8 cellular contexts compared by ENCODE assay signal in the genomic region with DNA sequence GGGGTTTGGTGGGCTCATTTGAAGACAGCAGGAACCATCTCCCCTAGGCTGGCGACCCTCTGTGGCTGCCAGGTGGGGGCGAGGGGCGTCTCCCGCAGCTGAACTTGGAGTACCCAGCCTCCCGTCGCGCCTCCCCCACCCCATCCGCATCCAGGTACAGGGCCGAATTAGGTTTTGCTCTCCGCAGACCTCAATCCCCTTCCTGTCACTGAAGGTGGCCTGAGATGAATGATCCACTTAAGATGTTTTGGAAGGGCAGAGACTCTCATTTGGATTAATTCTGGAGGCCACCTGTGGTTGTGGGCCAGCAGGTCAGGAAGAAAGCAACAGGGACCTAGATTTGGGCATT. TPM values are rescaled to one million over a fixed set of nuclear protein-coding genes. Genes with fewer than 3 reads are reported as not detected.
DNase-seq lines count a peak whose midpoint lies in the region; ATAC-seq and TF ChIP-seq lines count a peak whose summit lies in the region.

No MANE protein-coding gene starts in this region.

- H3K79me2 ChIP-seq in HCT116 (ENCODE audit: insufficient read depth, low read length), result no peaks in the 10 kb centered on the region

- H3K27ac ChIP-seq in HCT116 (ENCODE audit: low read depth, low read length), result no peak overlapping the region; the same call in 1 of the 2 replicates
- H3K27ac ChIP-seq in left ventricle myocardium inferior (replicated peaks), result peak overlapping the region; percentile 60

- H3K4me3 Mint-ChIP-seq in T-cell, result peak overlapping the region; percentile 91 to 98 (median 94)
- H3K4me3 Mint-ChIP-seq in stimulated activated effector memory CD8-positive, alpha-beta T cell treated with anti-CD3 and anti-CD28 coated beads, Interleukin-12 subunit alpha, Interleukin-12 subunit beta, amount 100 ng/mL, for 72 hours, result peak overlapping the region; percentile 98

- CTCF ChIA-PET in HCT116 (lab: Charles Lee), result no interaction called here
- CTCF ChIA-PET in T-cell (lab: Charles Lee), result interaction anchor here in 1 of 2 donors (1.0 to 1.4 kb wide), 2 partner anchors 51 to 72 kb away, joined by 4 read pairs; no protein-coding TSS in a partner anchor

- H3K4me1 ChIP-seq in HCT116 (ENCODE audit: control insufficient read depth in 1 of 2, insufficient read depth in 2 of 2, low read length in 2 of 2) (peaks cover 5 to 19% of the 10 kb centered on the region in 2 experiments; a peak in 3 of 4 replicates), left ventricle myocardium inferior (peaks cover 28% of the 10 kb centered on the region)

- RAD21 ChIA-PET in HCT116 (lab: Charles Lee; ENCODE audit: low non-redundant PET in 1 of 2, low total read pairs in 2 of 2, uncharacterized antibody in 2 of 2, unreplicated experiment in 2 of 2), result no interaction called here

- no TSS peak for BruUV-seq in HCT116 (replicated peaks; lab: Mats Ljungman, UMichigan)

- H3K36me3 ChIP-seq in HCT116 (ENCODE audit: control insufficient read depth in 1 of 2, insufficient read depth in 2 of 2, low read length in 2 of 2) (no peaks in the 10 kb centered on the region), left ventricle myocardium inferior (no peaks in the 10 kb centered on the region)

- TF ChIP-seq RAD21 in HCT116 (IDR thresholded peaks at IDR 0.05; ENCODE audit: low read depth), result no peak

- peak overlapping the region; percentile 61 for H3K9ac ChIP-seq in HCT116 (ENCODE audit: low read length)

- H3K27me3 ChIP-seq in HCT116 (ENCODE audit: insufficient read depth, low read length) (no peaks in the 10 kb centered on the region), left ventricle myocardium inferior (ENCODE audit: low read depth) (no peaks in the 10 kb centered on the region)

- intact Hi-C loops in HCT116 (cut with micrococcal nuclease), result no loop called here
- intact Hi-C loops in left ventricle myocardium inferior (cut with micrococcal nuclease), result no loop called here

- peak overlapping the region; percentile 96 for H3K4me2 ChIP-seq in HCT116 (ENCODE audit: low read length)

- no peak for TF ChIP-seq POLR2A in HCT116 (IDR thresholded peaks at IDR 0.05; ENCODE audit: borderline replicate concordance, extremely low read depth, insufficient read depth, insufficient read length)

- no peaks in the 10 kb centered on the region for H3K9me3 ChIP-seq in HCT116 (ENCODE audit: control insufficient read depth in 1 of 2, insufficient read depth in 1 of 2, low read depth in 1 of 2, low read length in 2 of 2)
- H3K9me3 ChIP-seq in left ventricle myocardium inferior (replicated peaks), result no peaks in the 10 kb centered on the region

- H3K4me1 Mint-ChIP-seq in T-cell, result peaks cover 23 to 39% (median 31%) of the 10 kb centered on the region in 3 donors
- peaks cover 38% of the 10 kb centered on the region for H3K4me1 Mint-ChIP-seq in stimulated activated effector memory CD8-positive, alpha-beta T cell treated with anti-CD3 and anti-CD28 coated beads, Interleukin-12 subunit alpha, Interleukin-12 subunit beta, amount 100 ng/mL, for 72 hours

- H3K4me3 ChIP-seq in HCT116 (replicated peaks in 1 of 2; ENCODE audit: low read depth in 1 of 2, low read length in 2 of 2) (peak overlapping the region; percentile 62 to 68), left ventricle myocardium inferior (peak overlapping the region; percentile 80)

- no peaks in the 10 kb centered on the region for H3K9me3 Mint-ChIP-seq in T-cell
- H3K9me3 Mint-ChIP-seq in stimulated activated effector memory CD8-positive, alpha-beta T cell treated with anti-CD3 and anti-CD28 coated beads, Interleukin-12 subunit alpha, Interleukin-12 subunit beta, amount 100 ng/mL, for 72 hours, result no peaks in the 10 kb centered on the region

- no peaks in the 10 kb centered on the region for H3K27me3 Mint-ChIP-seq in T-cell

- DNase-seq in HCT116 (ENCODE audit: low read depth, low spot score) (no peak), T-cell (no peak), left ventricle myocardium inferior (no peak), NOMO-1 (lab: John Stamatoyannopoulos, UW; ENCODE audit: unreplicated experiment in 2 of 2) (no peak), activated gamma-delta T cell (lab: John Stamatoyannopoulos, UW) (no peak), SW480 (ENCODE audit: low spot score) (no peak)
- no peak for DNase-seq in stimulated activated effector memory CD8-positive, alpha-beta T cell treated with anti-CD3 and anti-CD28 coated beads, Interleukin-12 subunit alpha, Interleukin-12 subunit beta, amount 100 ng/mL, for 72 hours (ENCODE audit: low spot score in 2 of 2)

- ATAC-seq in HCT116 (peak; percentile 37), T-cell (replicated peaks in 1 of 4) (peak in 3 of 4 experiments; percentile 3 to 22 (median 19)), GM18873 (IDR thresholded peaks at IDR 0.05; ENCODE audit: low FRiP score, unreplicated experiment) (no peak)
- peak; percentile 4 for ATAC-seq in stimulated activated effector memory CD8-positive, alpha-beta T cell treated with anti-CD3 and anti-CD28 coated beads, Interleukin-12 subunit alpha, Interleukin-12 subunit beta, amount 100 ng/mL, for 72 hours

- no peak overlapping the region for H2AFZ ChIP-seq in HCT116 (ENCODE audit: low read depth, low read length, poor library complexity, severe bottlenecking)

- no peaks in the 10 kb centered on the region for H4K20me1 ChIP-seq in HCT116 (ENCODE audit: insufficient read depth)

- H3K36me3 Mint-ChIP-seq in T-cell, result peaks cover 22% of the 10 kb centered on the region
- peaks cover 55% of the 10 kb centered on the region for H3K36me3 Mint-ChIP-seq in stimulated activated effector memory CD8-positive, alpha-beta T cell treated with anti-CD3 and anti-CD28 coated beads, Interleukin-12 subunit alpha, Interleukin-12 subunit beta, amount 100 ng/mL, for 72 hours

- H3K9me2 ChIP-seq in HCT116 (ENCODE audit: insufficient read depth), result no peaks in the 10 kb centered on the region

- POLR2A ChIA-PET in HCT116 (lab: Charles Lee) (no interaction called here), T-cell (lab: Charles Lee) (interaction anchor here (0.9 to 1.1 kb wide), 3 partner anchors 8 to 12 kb away, joined by 3 to 6 read pairs (median 4); no protein-coding TSS in a partner anchor)

- TF ChIP-seq CTCF in HCT116 (IDR thresholded peaks at IDR 0.05 in 2 of 3, conservative IDR thresholded peaks at IDR 0.05 in 1 of 3; ENCODE audit: borderline replicate concordance in 1 of 3, insufficient read depth in 1 of 3, low read depth in 2 of 3, low read length in 2 of 3) (no peak), left ventricle myocardium inferior (IDR thresholded peaks at IDR 0.05; ENCODE audit: borderline replicate concordance) (no peak)

- peak overlapping the region; percentile 85 to 91 for H3K27ac Mint-ChIP-seq in T-cell
- H3K27ac Mint-ChIP-seq in stimulated activated effector memory CD8-positive, alpha-beta T cell treated with anti-CD3 and anti-CD28 coated beads, Interleukin-12 subunit alpha, Interleukin-12 subunit beta, amount 100 ng/mL, for 72 hours, result peak overlapping the region; percentile 97

TF ChIP-seq in HCT116, 20 proteins besides CTCF, POLR2A, EP300 and RAD21 (continues in another document):
- TF ChIP-seq CBX3 (IDR thresholded peaks at IDR 0.05; ENCODE audit: low read depth), result no peak
- no peak for TF ChIP-seq ZFX (IDR thresholded peaks at IDR 0.05)
- TF ChIP-seq TCF7L2 (IDR thresholded peaks at IDR 0.05; ENCODE audit: borderline replicate concordance, extremely low read depth, insufficient read depth, insufficient read length), result no peak
- TF ChIP-seq, protein P1, sequence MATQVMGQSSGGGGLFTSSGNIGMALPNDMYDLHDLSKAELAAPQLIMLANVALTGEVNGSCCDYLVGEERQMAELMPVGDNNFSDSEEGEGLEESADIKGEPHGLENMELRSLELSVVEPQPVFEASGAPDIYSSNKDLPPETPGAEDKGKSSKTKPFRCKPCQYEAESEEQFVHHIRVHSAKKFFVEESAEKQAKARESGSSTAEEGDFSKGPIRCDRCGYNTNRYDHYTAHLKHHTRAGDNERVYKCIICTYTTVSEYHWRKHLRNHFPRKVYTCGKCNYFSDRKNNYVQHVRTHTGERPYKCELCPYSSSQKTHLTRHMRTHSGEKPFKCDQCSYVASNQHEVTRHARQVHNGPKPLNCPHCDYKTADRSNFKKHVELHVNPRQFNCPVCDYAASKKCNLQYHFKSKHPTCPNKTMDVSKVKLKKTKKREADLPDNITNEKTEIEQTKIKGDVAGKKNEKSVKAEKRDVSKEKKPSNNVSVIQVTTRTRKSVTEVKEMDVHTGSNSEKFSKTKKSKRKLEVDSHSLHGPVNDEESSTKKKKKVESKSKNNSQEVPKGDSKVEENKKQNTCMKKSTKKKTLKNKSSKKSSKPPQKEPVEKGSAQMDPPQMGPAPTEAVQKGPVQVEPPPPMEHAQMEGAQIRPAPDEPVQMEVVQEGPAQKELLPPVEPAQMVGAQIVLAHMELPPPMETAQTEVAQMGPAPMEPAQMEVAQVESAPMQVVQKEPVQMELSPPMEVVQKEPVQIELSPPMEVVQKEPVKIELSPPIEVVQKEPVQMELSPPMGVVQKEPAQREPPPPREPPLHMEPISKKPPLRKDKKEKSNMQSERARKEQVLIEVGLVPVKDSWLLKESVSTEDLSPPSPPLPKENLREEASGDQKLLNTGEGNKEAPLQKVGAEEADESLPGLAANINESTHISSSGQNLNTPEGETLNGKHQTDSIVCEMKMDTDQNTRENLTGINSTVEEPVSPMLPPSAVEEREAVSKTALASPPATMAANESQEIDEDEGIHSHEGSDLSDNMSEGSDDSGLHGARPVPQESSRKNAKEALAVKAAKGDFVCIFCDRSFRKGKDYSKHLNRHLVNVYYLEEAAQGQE (IDR thresholded peaks at IDR 0.05; ENCODE audit: low read depth), result no peak
- TF ChIP-seq YY1 (IDR thresholded peaks at IDR 0.05; ENCODE audit: extremely low read depth, insufficient replicate concordance, low read depth, low read length), result no peak
- TF ChIP-seq, protein P2, sequence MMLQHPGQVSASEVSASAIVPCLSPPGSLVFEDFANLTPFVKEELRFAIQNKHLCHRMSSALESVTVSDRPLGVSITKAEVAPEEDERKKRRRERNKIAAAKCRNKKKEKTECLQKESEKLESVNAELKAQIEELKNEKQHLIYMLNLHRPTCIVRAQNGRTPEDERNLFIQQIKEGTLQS (IDR thresholded peaks at IDR 0.05), result no peak
- no peak for TF ChIP-seq JUND (IDR thresholded peaks at IDR 0.05)
- no peak for TF ChIP-seq SRF (IDR thresholded peaks at IDR 0.05; ENCODE audit: low read depth)
- no peak for TF ChIP-seq EZH2 (IDR thresholded peaks at IDR 0.05)
- TF ChIP-seq ELF1 (IDR thresholded peaks at IDR 0.05; ENCODE audit: borderline replicate concordance, low read depth), result no peak
- no peak for TF ChIP-seq CEBPB (IDR thresholded peaks at IDR 0.05; ENCODE audit: low read depth)
- TF ChIP-seq SP1 (IDR thresholded peaks at IDR 0.05; ENCODE audit: low read depth), result no peak
- no peak for TF ChIP-seq POLR2AphosphoS5 (IDR thresholded peaks at IDR 0.05; ENCODE audit: low read depth, low read length)
- no peak for TF ChIP-seq FOSL1 (IDR thresholded peaks at IDR 0.05; ENCODE audit: low read depth)

RNA-seq across cellular contexts. Expression of gene CD83, which starts 0.5 kb away (rescaled TPM):
- 6.0 TPM for total RNA-seq in HCT116 (2021; ENCODE audit: unreplicated experiment)
- polyA plus RNA-seq in HCT116 (2012), result 2.4 and 3.0 TPM in 2 replicates
- total RNA-seq in T-cell, result 10 to 100 TPM in 3 of 5 donors, 1 to 10 TPM in 2; 6.4 to 30.9 (median 11.6) TPM
- 1.8 TPM for total RNA-seq in left ventricle myocardium inferior
